Comparison of ENCODE assay signal across 10 cellular contexts in the genomic region with DNA sequence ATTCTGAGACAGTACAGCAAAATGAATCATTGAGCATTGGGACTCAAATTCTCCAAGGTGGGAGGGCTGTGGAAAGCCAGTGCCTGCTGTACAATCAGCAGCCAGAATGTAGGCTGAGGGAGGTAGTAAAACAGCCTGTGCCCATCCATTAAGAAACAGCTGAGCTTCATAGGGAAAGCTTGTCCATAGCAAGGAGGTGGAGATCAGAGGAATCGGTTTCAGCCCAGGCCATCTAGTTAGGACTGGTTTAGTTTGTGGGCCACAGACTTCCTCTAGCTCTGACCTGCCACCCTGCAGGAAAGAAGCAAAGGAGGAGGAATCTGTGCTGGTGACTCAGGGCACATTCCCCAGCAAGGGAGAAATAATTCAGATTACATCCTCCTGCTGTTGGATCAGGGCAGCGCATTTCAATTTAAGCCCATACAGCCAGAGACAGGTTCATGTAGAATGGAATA.
DNase-seq lines count a peak whose midpoint lies in the region; ATAC-seq, FAIRE-seq and TF ChIP-seq lines count a peak whose summit lies in the region.
"Had no signal": no experiment of that assay in that cellular context is flagged by ENCODE, and none has a peak within 500 bp of the region (broad histone marks: within the 10 kb centered on the region; RNA-seq: fewer than 3 reads in every experiment).

No MANE protein-coding gene starts in this region.

- WGBS in SK-N-SH (ENCODE audit: low lambda C conversion rate), result 10% methylated on average over 2 of the region's 2 CpGs
- 68 to 86% methylated on average over 2 of the region's 2 CpGs for WGBS in heart right ventricle, 2 donors

- H2AFZ ChIP-seq in SK-N-SH (ENCODE audit: low read depth), result peak overlapping the region; percentile 34; the same call in 1 of the 2 replicates

- peaks cover 10% of the 10 kb centered on the region for H3K4me1 Mint-ChIP-seq in activated CD4-positive, alpha-beta memory T cell treated with anti-CD3 and anti-CD28 coated beads, Interleukin-2, amount 10 ng/mL, durations not matched to agents 7 days and 5 days

- intact Hi-C loops in heart right ventricle (cut with DNase I), result no loop called here

- H3K4me3 Mint-ChIP-seq in activated CD4-positive, alpha-beta memory T cell treated with anti-CD3 and anti-CD28 coated beads, Interleukin-2, amount 10 ng/mL, durations not matched to agents 7 days and 5 days, result no peak overlapping the region

- peak overlapping the region; percentile 63 for H3K4me2 ChIP-seq in SK-N-SH

- POLR2A ChIA-PET in SK-N-SH (lab: Yijun Ruan, JAX), result no interaction called here
- POLR2A ChIA-PET in activated CD4-positive, alpha-beta memory T cell treated with anti-CD3 and anti-CD28 coated beads, Interleukin-2, amount 10 ng/mL, durations not matched to agents 7 days and 5 days (lab: Charles Lee), result no interaction called here

- H3K79me2 ChIP-seq in SK-N-SH (ENCODE audit: insufficient read depth), result no peaks in the 10 kb centered on the region

- no peaks in the 10 kb centered on the region for H3K9me3 ChIP-seq in SK-N-SH
- no peaks in the 10 kb centered on the region for H3K9me3 ChIP-seq in heart right ventricle

- peak overlapping the region; percentile 64 for H3K9ac ChIP-seq in SK-N-SH

- TF ChIP-seq EP300 in SK-N-SH (IDR thresholded peaks at IDR 0.05; ENCODE audit: borderline replicate concordance in 1 of 2, low read depth in 1 of 2, low read length in 1 of 2), result no peak

- CTCF ChIA-PET in SK-N-SH (lab: Yijun Ruan, JAX), result no interaction called here
- CTCF ChIA-PET in activated CD4-positive, alpha-beta memory T cell treated with anti-CD3 and anti-CD28 coated beads, Interleukin-2, amount 10 ng/mL, durations not matched to agents 7 days and 5 days (lab: Charles Lee), result no interaction called here

- no peaks in the 10 kb centered on the region for H3K9me2 ChIP-seq in SK-N-SH

- TF ChIP-seq RAD21 in SK-N-SH (IDR thresholded peaks at IDR 0.05; ENCODE audit: low read length), result 0 out of 2 replicates have a peak, but pooled peaks have one; percentile 5

- no peak overlapping the region for H3K27ac Mint-ChIP-seq in activated CD4-positive, alpha-beta memory T cell treated with anti-CD3 and anti-CD28 coated beads, Interleukin-2, amount 10 ng/mL, durations not matched to agents 7 days and 5 days

- H3K27ac ChIP-seq in SK-N-SH (ENCODE audit: low read depth in 2 of 2, low read length in 1 of 2), result peak overlapping the region; percentile 71 to 75
- peak overlapping the region in 1 of 10 donors; percentile 50 for H3K27ac ChIP-seq in heart right ventricle

- no peaks in the 10 kb centered on the region for H3K9me3 Mint-ChIP-seq in activated CD4-positive, alpha-beta memory T cell treated with anti-CD3 and anti-CD28 coated beads, Interleukin-2, amount 10 ng/mL, durations not matched to agents 7 days and 5 days

- peak; percentile 56 for TF ChIP-seq CTCF in SK-N-SH (IDR thresholded peaks at IDR 0.05)
- TF ChIP-seq CTCF in heart right ventricle (IDR thresholded peaks at IDR 0.05), result peak in 1 of 9 donors; percentile 63

- peaks cover 5% of the 10 kb centered on the region for H3F3A ChIP-seq in SK-N-SH (replicated peaks; ENCODE audit: insufficient read depth)

- H3K36me3 ChIP-seq in SK-N-SH (replicated peaks in 1 of 2; ENCODE audit: control insufficient read depth in 1 of 2, insufficient read depth in 2 of 2, low read length in 1 of 2), result no peaks in the 10 kb centered on the region
- no peaks in the 10 kb centered on the region for H3K36me3 ChIP-seq in heart right ventricle

- no peak for TF ChIP-seq POLR2A in H54 (IDR thresholded peaks at IDR 0.05; ENCODE audit: low read depth, low read length)

- no peaks in the 10 kb centered on the region for H3K27me3 Mint-ChIP-seq in activated CD4-positive, alpha-beta memory T cell treated with anti-CD3 and anti-CD28 coated beads, Interleukin-2, amount 10 ng/mL, durations not matched to agents 7 days and 5 days

- no peaks in the 10 kb centered on the region for H3K36me3 Mint-ChIP-seq in activated CD4-positive, alpha-beta memory T cell treated with anti-CD3 and anti-CD28 coated beads, Interleukin-2, amount 10 ng/mL, durations not matched to agents 7 days and 5 days (ENCODE audit: low read depth)

- H4K20me1 ChIP-seq in SK-N-SH (ENCODE audit: insufficient read depth), result no peaks in the 10 kb centered on the region

- H3K4me3 ChIP-seq in SK-N-SH (ENCODE audit: low read depth in 2 of 2, low read length in 1 of 2) (0 out of 4 replicates have a peak overlapping the region, but pooled peaks of 1 of the 2 experiments have one; percentile 18), heart right ventricle (no peak overlapping the region), skeletal muscle cell (ENCODE audit: low read depth, low read length) (no peak overlapping the region)
- H3K4me3 ChIP-seq: lung had no signal

- H3K4me1 ChIP-seq in SK-N-SH (ENCODE audit: control insufficient read depth in 1 of 2, insufficient read depth in 2 of 2, low read depth in 1 of 2, low read length in 1 of 2), result peaks cover 18 to 28% of the 10 kb centered on the region in 2 experiments
- H3K4me1 ChIP-seq in heart right ventricle, result peaks cover 0 to 44% (median 20%) of the 10 kb centered on the region in 9 donors

- no peak for FAIRE-seq in H54 (lab: Jason Lieb, UNC)

- ATAC-seq in heart right ventricle (peak in 7 of 8 donors; percentile 26 to 91 (median 34)), HG02884 (IDR thresholded peaks at IDR 0.05; ENCODE audit: unreplicated experiment) (no peak), GM19023 (IDR thresholded peaks at IDR 0.05; ENCODE audit: unreplicated experiment) (no peak), HG03045 (IDR thresholded peaks at IDR 0.05; ENCODE audit: unreplicated experiment) (no peak)

- DNase-seq in H54 (ENCODE audit: insufficient read length, low spot score) (peak; percentile 7), SK-N-SH (peak; percentile 6), heart right ventricle (no peak), skeletal muscle cell (ENCODE audit: low read depth) (peak; percentile 80)
- DNase-seq in activated CD4-positive, alpha-beta memory T cell treated with anti-CD3 and anti-CD28 coated beads, Interleukin-2, amount 10 ng/mL, durations not matched to agents 7 days and 5 days, result no peak
- DNase-seq: stimulated activated naive CD4-positive, alpha-beta T cell treated with Interleukin-2 at 50 U/mL for 16 hours had no signal

- H3K27me3 ChIP-seq in SK-N-SH (ENCODE audit: insufficient read depth) (no peaks in the 10 kb centered on the region), heart right ventricle (no peaks in the 10 kb centered on the region)

TF ChIP-seq in SK-N-SH, 30 proteins besides CTCF, POLR2A, EP300 and RAD21 (continues in another document):
- TF ChIP-seq NFIC (IDR thresholded peaks at IDR 0.05; ENCODE audit: borderline replicate concordance) (0 out of 2 replicates have a peak, but pooled peaks have one; percentile 15), TEAD4 (IDR thresholded peaks at IDR 0.05; ENCODE audit: borderline replicate concordance, insufficient read depth) (0 out of 2 replicates have a peak, but pooled peaks have one; percentile 54), RXRA (IDR thresholded peaks at IDR 0.05; ENCODE audit: borderline replicate concordance, low read depth) (0 out of 2 replicates have a peak, but pooled peaks have one; percentile 36), ZBTB33 (IDR thresholded peaks at IDR 0.05; ENCODE audit: borderline replicate concordance, low read depth) (no peak), SIN3A (IDR thresholded peaks at IDR 0.05; ENCODE audit: borderline replicate concordance, low read depth, low read length) (no peak), TCF12 (IDR thresholded peaks at IDR 0.05) (peak; percentile 56; the same call in 1 of the 2 replicates), SMC3 (IDR thresholded peaks at IDR 0.05; ENCODE audit: low read depth, low read length) (peak; percentile 27)
- TF ChIP-seq, protein P1, sequence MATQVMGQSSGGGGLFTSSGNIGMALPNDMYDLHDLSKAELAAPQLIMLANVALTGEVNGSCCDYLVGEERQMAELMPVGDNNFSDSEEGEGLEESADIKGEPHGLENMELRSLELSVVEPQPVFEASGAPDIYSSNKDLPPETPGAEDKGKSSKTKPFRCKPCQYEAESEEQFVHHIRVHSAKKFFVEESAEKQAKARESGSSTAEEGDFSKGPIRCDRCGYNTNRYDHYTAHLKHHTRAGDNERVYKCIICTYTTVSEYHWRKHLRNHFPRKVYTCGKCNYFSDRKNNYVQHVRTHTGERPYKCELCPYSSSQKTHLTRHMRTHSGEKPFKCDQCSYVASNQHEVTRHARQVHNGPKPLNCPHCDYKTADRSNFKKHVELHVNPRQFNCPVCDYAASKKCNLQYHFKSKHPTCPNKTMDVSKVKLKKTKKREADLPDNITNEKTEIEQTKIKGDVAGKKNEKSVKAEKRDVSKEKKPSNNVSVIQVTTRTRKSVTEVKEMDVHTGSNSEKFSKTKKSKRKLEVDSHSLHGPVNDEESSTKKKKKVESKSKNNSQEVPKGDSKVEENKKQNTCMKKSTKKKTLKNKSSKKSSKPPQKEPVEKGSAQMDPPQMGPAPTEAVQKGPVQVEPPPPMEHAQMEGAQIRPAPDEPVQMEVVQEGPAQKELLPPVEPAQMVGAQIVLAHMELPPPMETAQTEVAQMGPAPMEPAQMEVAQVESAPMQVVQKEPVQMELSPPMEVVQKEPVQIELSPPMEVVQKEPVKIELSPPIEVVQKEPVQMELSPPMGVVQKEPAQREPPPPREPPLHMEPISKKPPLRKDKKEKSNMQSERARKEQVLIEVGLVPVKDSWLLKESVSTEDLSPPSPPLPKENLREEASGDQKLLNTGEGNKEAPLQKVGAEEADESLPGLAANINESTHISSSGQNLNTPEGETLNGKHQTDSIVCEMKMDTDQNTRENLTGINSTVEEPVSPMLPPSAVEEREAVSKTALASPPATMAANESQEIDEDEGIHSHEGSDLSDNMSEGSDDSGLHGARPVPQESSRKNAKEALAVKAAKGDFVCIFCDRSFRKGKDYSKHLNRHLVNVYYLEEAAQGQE (IDR thresholded peaks at IDR 0.05; ENCODE audit: low read depth, low read length), result no peak

Comparison
In these comparisons a context has a peak if more than half of its experiments do, and no peak if none do; other contexts are left out.
1. DNase-seq: peak in H54 (single experiment), SK-N-SH (single experiment) and skeletal muscle cell (single experiment); none in heart right ventricle (0 of 2) and activated CD4-positive, alpha-beta memory T cell treated with anti-CD3 and anti-CD28 coated beads, Interleukin-2, amount 10 ng/mL, durations not matched to agents 7 days and 5 days (single experiment).
2. ATAC-seq: peak in heart right ventricle (7 of 8); none in HG02884 (single experiment), GM19023 (single experiment) and HG03045 (single experiment).